In the genomic region with DNA sequence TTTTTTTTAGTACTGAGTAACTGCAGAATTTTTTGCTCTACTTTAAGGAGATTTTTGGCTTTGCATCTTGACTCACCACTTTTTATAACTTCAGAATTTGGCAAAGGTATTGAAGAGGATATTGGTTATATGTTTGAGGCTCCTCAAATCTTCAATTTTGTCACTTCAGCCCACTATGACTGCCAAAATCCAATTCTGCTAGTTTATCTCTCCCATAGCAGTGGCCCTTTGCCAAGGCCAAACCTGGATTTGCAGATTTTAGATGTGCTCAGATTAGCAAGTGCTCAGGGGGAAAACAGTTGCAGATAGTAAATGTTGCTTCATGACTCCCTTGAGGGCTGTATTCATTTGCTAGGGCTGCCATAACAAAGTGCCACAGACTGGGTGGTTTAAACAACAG, we compare ENCODE assay signal across 28 cellular contexts.
"Had no signal": no experiment of that assay in that cellular context is flagged by ENCODE, and none has a peak within 500 bp of the region (broad histone marks: within the 10 kb centered on the region; RNA-seq: fewer than 3 reads in every experiment).

No MANE protein-coding gene starts in this region.

- DNase-seq: Kasumi-1, KG1, MG63, NCI-H1048, NCI-H1092 treated with DMSO at 0.1 percent for 48 hours, NCI-H1105 treated with DMSO at 0.1 percent for 48 hours, NCI-H1417, NCI-H1436, NCI-H146, NCI-H1694, NCI-H187, NCI-H1930, NCI-H2029 treated with DMSO at 0.1 percent for 48 hours, NCI-H2081 treated with DMSO at 0.1 percent for 48 hours, NCI-H2107, NCI-H2171, NCI-H226, NCI-H510A treated with DMSO at 0.1 percent for 48 hours, NCI-H524 treated with DMSO at 0.1 percent for 48 hours, NCI-H526 treated with DMSO at 0.1 percent for 48 hours, NCI-H774, PC-9, SHP77, SIG-M5, SJCRH30 had no signal

- ATAC-seq: Panc1, Right ventricle myocardium inferior, SK-N-SH treated with all-trans-retinoic acid at 6 μM for 48 hours had no signal
